ENCODE assay signal across 9 cellular contexts in genomic region chr11:68266121-68266891, GRCh38. TPM values are rescaled to one million over a fixed set of nuclear protein-coding genes. Genes with fewer than 3 reads are reported as not detected.
DNase-seq lines count a peak whose midpoint lies in the region; ATAC-seq and TF ChIP-seq lines count a peak whose summit lies in the region.
"Had no signal": no experiment of that assay in that cellular context is flagged by ENCODE, and none has a peak within 500 bp of the region (broad histone marks: within the 10 kb centered on the region; RNA-seq: fewer than 3 reads in every experiment).

No MANE protein-coding gene starts in this region.

- peak; percentile 34 for DNase-seq in RPMI7951 (ENCODE audit: low read depth)
- DNase-seq in stomach, result no peak
- no peak for DNase-seq in ACHN
- no peak for DNase-seq in activated CD4-positive, CD25-positive, alpha-beta regulatory T cell (lab: John Stamatoyannopoulos, UW)
- DNase-seq in WTC11 (ENCODE audit: low spot score), result no peak
- DNase-seq: activated naive CD8-positive, alpha-beta T cell treated with anti-CD3 and anti-CD28 coated beads, Interleukin-2, amount 10 ng/mL, durations not matched to agents 7 days and 5 days; SK-N-SH had no signal

- no peak for TF ChIP-seq POLR2A in stomach (IDR thresholded peaks at IDR 0.05)

- intact Hi-C loops in stomach (cut with DNase I; ENCODE audit: low total_unique reads), result loop anchor here (10.0 kb wide), 1 partner anchor 118 kb away; no protein-coding TSS in a partner anchor

- no peak for TF ChIP-seq CTCF in stomach (IDR thresholded peaks at IDR 0.05)
- TF ChIP-seq CTCF in WTC11 (IDR thresholded peaks at IDR 0.05), result no peak

- no peak overlapping the region for H3K4me3 Mint-ChIP-seq in WTC11
- H3K4me3 Mint-ChIP-seq: activated naive CD8-positive, alpha-beta T cell treated with anti-CD3 and anti-CD28 coated beads, Interleukin-2, amount 10 ng/mL, durations not matched to agents 7 days and 5 days had no signal

- H3K36me3 Mint-ChIP-seq in WTC11, result peaks cover 50% of the 10 kb centered on the region

- H3K27ac ChIP-seq in stomach, result peak overlapping the region in 3 of 5 donors; percentile 14 to 51 (median 22)

- in situ Hi-C loops in ACHN (cut with HindIII; ENCODE audit: low pct_ligation_motif_present, low pct_unique_long_range_greater_than_20kb, low sequenced_read_pairs), result no loop called here

- POLR2A ChIA-PET in WTC11 (lab: Charles Lee), result interaction anchor here (0.6 kb wide), 1 partner anchor 9 kb away, joined by 3 read pairs; no protein-coding TSS in a partner anchor

- TF ChIP-seq EP300 in stomach (IDR thresholded peaks at IDR 0.05), result no peak

- H3K27me3 Mint-ChIP-seq in WTC11 (ENCODE audit: low read depth), result no peaks in the 10 kb centered on the region
- H3K27me3 Mint-ChIP-seq: activated naive CD8-positive, alpha-beta T cell treated with anti-CD3 and anti-CD28 coated beads, Interleukin-2, amount 10 ng/mL, durations not matched to agents 7 days and 5 days had no signal

- H3K4me1 ChIP-seq in stomach, result peaks cover 27 to 58% (median 54%) of the 10 kb centered on the region in 4 donors

- 79 to 89% (median 84%) methylated on average over 14 to 16 of the region's 16 CpGs for WGBS in stomach, 5 donors

- no peaks in the 10 kb centered on the region for H3K9me3 Mint-ChIP-seq in WTC11
- H3K9me3 Mint-ChIP-seq: activated naive CD8-positive, alpha-beta T cell treated with anti-CD3 and anti-CD28 coated beads, Interleukin-2, amount 10 ng/mL, durations not matched to agents 7 days and 5 days had no signal

- no peaks in the 10 kb centered on the region for H3K9me3 ChIP-seq in stomach
- H3K9me3 ChIP-seq: SK-N-SH had no signal

- peaks cover 12% of the 10 kb centered on the region for H3K4me1 Mint-ChIP-seq in WTC11

- H3K36me3 ChIP-seq in stomach, result peaks cover 38 to 67% (median 66%) of the 10 kb centered on the region in 4 donors

- H3K4me3 ChIP-seq in stomach, result no peak overlapping the region

- CTCF ChIA-PET in WTC11 (lab: Charles Lee), result interaction anchor here (1.1 to 1.5 kb wide), 2 partner anchors 9 to 32 kb away, joined by 3 to 6 read pairs; no protein-coding TSS in a partner anchor

- ATAC-seq in GM19043 (IDR thresholded peaks at IDR 0.05; ENCODE audit: low read depth, unreplicated experiment) (peak; percentile 80), HG02852 (IDR thresholded peaks at IDR 0.05; ENCODE audit: unreplicated experiment) (peak; percentile 72), WTC11 (no peak)

- H3K27ac Mint-ChIP-seq in WTC11, result no peak overlapping the region
- H3K27ac Mint-ChIP-seq: activated naive CD8-positive, alpha-beta T cell treated with anti-CD3 and anti-CD28 coated beads, Interleukin-2, amount 10 ng/mL, durations not matched to agents 7 days and 5 days had no signal

- H3K27me3 ChIP-seq in stomach, result no peaks in the 10 kb centered on the region

TF ChIP-seq in WTC11, 78 proteins besides CTCF, POLR2A, EP300 and RAD21:
- TF ChIP-seq, protein P1, sequence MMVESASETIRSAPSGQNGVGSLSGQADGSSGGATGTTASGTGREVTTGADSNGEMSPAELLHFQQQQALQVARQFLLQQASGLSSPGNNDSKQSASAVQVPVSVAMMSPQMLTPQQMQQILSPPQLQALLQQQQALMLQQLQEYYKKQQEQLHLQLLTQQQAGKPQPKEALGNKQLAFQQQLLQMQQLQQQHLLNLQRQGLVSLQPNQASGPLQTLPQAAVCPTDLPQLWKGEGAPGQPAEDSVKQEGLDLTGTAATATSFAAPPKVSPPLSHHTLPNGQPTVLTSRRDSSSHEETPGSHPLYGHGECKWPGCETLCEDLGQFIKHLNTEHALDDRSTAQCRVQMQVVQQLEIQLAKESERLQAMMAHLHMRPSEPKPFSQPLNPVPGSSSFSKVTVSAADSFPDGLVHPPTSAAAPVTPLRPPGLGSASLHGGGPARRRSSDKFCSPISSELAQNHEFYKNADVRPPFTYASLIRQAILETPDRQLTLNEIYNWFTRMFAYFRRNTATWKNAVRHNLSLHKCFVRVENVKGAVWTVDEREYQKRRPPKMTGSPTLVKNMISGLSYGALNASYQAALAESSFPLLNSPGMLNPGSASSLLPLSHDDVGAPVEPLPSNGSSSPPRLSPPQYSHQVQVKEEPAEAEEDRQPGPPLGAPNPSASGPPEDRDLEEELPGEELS (CRISPR knock-in tag; IDR thresholded peaks at IDR 0.05), result no peak
- TF ChIP-seq PRRX2 (CRISPR knock-in tag; IDR thresholded peaks at IDR 0.05) (no peak), STAT6 (CRISPR knock-in tag; conservative IDR thresholded peaks at IDR 0.05; ENCODE audit: low read depth) (no peak), ZNF317 (CRISPR knock-in tag; IDR thresholded peaks at IDR 0.05; ENCODE audit: borderline replicate concordance, low read depth) (no peak), OVOL2 (CRISPR knock-in tag; IDR thresholded peaks at IDR 0.05; ENCODE audit: borderline replicate concordance) (no peak), ZNF219 (CRISPR knock-in tag; IDR thresholded peaks at IDR 0.05; ENCODE audit: borderline replicate concordance) (no peak), KAT7 (CRISPR knock-in tag; IDR thresholded peaks at IDR 0.05; ENCODE audit: borderline replicate concordance) (no peak), ZNF416 (CRISPR knock-in tag; IDR thresholded peaks at IDR 0.05) (no peak), NR1H2 (CRISPR knock-in tag; IDR thresholded peaks at IDR 0.05) (no peak), IRF2 (CRISPR knock-in tag; IDR thresholded peaks at IDR 0.05; ENCODE audit: borderline replicate concordance, low read depth) (no peak)

RNA-seq across cellular contexts. Expression of gene C11orf24, which starts 5.5 kb away (rescaled TPM):
- 60.3 and 69.1 TPM in 2 replicates for total RNA-seq in RPMI7951 (2014; rRNA removed; shearing (Covaris generic))
- total RNA-seq in stomach, result 10 to 100 TPM in 4 of 5 donors, 1 to 10 TPM in 1; 5.8 to 35.1 (median 18.0) TPM
- polyA plus RNA-seq in stomach, result 10 to 100 TPM; 16.3 to 24.6 (median 22.3) TPM
- 41.8 to 53.7 TPM (median 43.8 TPM) in 3 replicates for total RNA-seq in WTC11 (2021)

RNA-seq across cellular contexts. Expression of gene LRP5, which starts 46.1 kb away (rescaled TPM):
- total RNA-seq in RPMI7951 (2014; rRNA removed; shearing (Covaris generic)), result 0.48 and 0.59 TPM in 2 replicates
- total RNA-seq in stomach (100 to 1,000 TPM in 2 of 5 donors, 10 to 100 TPM in 3; 36.5 to 152 (median 64.7) TPM), WTC11 (2021) (41.6 to 48.8 TPM (median 41.9 TPM) in 3 replicates)
- 10 to 100 TPM; 11.8 to 42.4 (median 26.6) TPM for polyA plus RNA-seq in stomach

RNA-seq across cellular contexts. Expression of gene KMT5B, which starts 53.2 kb away (rescaled TPM):
- 17.7 and 25.1 TPM in 2 replicates for total RNA-seq in RPMI7951 (2014; rRNA removed; shearing (Covaris generic))
- total RNA-seq in stomach (10 to 100 TPM; 17.4 to 52.7 (median 31.6) TPM), WTC11 (2021) (39.3 to 43.8 TPM (median 39.8 TPM) in 3 replicates)
- polyA plus RNA-seq in stomach, result 10 to 100 TPM; 14.3 to 20.6 (median 14.8) TPM

Comparison
In these comparisons a context has a peak if more than half of its experiments do, and no peak if none do; other contexts are left out.
1. RNA of gene LRP5, which starts 46.1 kb away (total RNA-seq): 36.5 to 152 TPM in stomach and 41.6 to 48.8 TPM in WTC11; 0.48 to 0.59 TPM in RPMI7951; every median in the first group is over 10 times any median in the second.